1 cellular context compared by ENCODE assay signal in genomic region chr3:57691411-57692133, GRCh38.
TF ChIP-seq lines count a peak whose summit lies in the region.

No MANE protein-coding gene starts in this region.

TF ChIP-seq in SK-N-SH, 30 proteins besides CTCF, POLR2A, EP300 and RAD21 (continued from another document):
- TF ChIP-seq NFIC (IDR thresholded peaks at IDR 0.05; ENCODE audit: borderline replicate concordance) (no peak), EZH2phosphoT487 (IDR thresholded peaks at IDR 0.05; ENCODE audit: borderline replicate concordance, low read depth) (no peak)
